ENCODE assay signal across 23 cellular contexts in genomic region chr19:16822648-16823047, GRCh38. TPM values are rescaled to one million over a fixed set of nuclear protein-coding genes. Genes with fewer than 3 reads are reported as not detected.
DNase-seq lines count a peak whose midpoint lies in the region; ATAC-seq and TF ChIP-seq lines count a peak whose summit lies in the region.
"Had no signal": no experiment of that assay in that cellular context is flagged by ENCODE, and none has a peak within 500 bp of the region (broad histone marks: within the 10 kb centered on the region; RNA-seq: fewer than 3 reads in every experiment).

No MANE protein-coding gene starts in this region.

- in situ Hi-C loops in mammary epithelial cell (cut with MboI; ENCODE audit: low sequenced_read_pairs in 2 of 2): no loop called here

- no peak for ATAC-seq in natural killer cell
- ATAC-seq: activated CD4-positive, CD25-positive, alpha-beta regulatory T cell treated with anti-CD3 and anti-CD28 coated beads, Interleukin-2, amount 50 U/mL, for 24 hours; activated CD8-positive, alpha-beta T cell treated with anti-CD3 and anti-CD28 coated beads for 36 hours; stimulated activated effector memory CD8-positive, alpha-beta T cell treated with anti-CD3 and anti-CD28 coated beads, Interleukin-12 subunit alpha, Interleukin-12 subunit beta, amount 100 ng/mL, for 72 hours had no signal

- WGBS in mammary epithelial cell (ENCODE audit: low coverage, missing lambda C conversion rate): 92% methylated on average over 8 of the region's 8 CpGs
- WGBS in mesendoderm (ENCODE audit: extremely low coverage, insufficient coverage, low lambda C conversion rate): no CpG with 5 or more reads among the region's 8 CpGs

- DNase-seq in mammary epithelial cell (no peak), mesendoderm (peak; percentile 5), natural killer cell (no peak), NCI-H1694 (lab: John Stamatoyannopoulos, UW) (no peak), NCI-H526 (lab: John Stamatoyannopoulos, UW) (no peak), RKO (ENCODE audit: low spot score) (no peak)
- DNase-seq: activated effector memory CD4-positive, alpha-beta T cell treated with anti-CD3 and anti-CD28 coated beads, Interleukin-2, amount 50 U/mL, for 16 hours; DMS79 treated with DMSO at 0.1 percent for 48 hours; effector memory CD4-positive, alpha-beta T cell; GOT3; NCI-H2081 treated with DMSO at 0.1 percent for 48 hours; NCI-H446 treated with DMSO at 0.1 percent for 48 hours; SHP77 treated with DMSO at 0.1 percent for 48 hours had no signal

- no peak overlapping the region for H3K18ac ChIP-seq in mesendoderm (ENCODE audit: low read length)

- no peak overlapping the region for H3K23ac ChIP-seq in mesendoderm (ENCODE audit: low read length)

- no peak overlapping the region for H2BK120ac ChIP-seq in mesendoderm (ENCODE audit: low read depth, low read length)

- no peak overlapping the region for H3K4me3 Mint-ChIP-seq in natural killer cell
- H3K4me3 Mint-ChIP-seq: activated CD8-positive, alpha-beta T cell treated with anti-CD3 and anti-CD28 coated beads for 36 hours; brain; stimulated activated effector memory CD8-positive, alpha-beta T cell treated with anti-CD3 and anti-CD28 coated beads, Interleukin-12 subunit alpha, Interleukin-12 subunit beta, amount 100 ng/mL, for 72 hours had no signal

- H3K27me3 ChIP-seq in ACC112 (ENCODE audit: insufficient read depth, low read length) (no peaks in the 10 kb centered on the region), HUES6 (ENCODE audit: control insufficient read depth, insufficient read depth, low read length) (no peaks in the 10 kb centered on the region), mammary epithelial cell (ENCODE audit: insufficient read depth, low read length) (no peaks in the 10 kb centered on the region), mesendoderm (ENCODE audit: insufficient read depth, low read length, poor library complexity) (no peaks in the 10 kb centered on the region)
- H3K27me3 ChIP-seq: MG63 had no signal

- H2BK15ac ChIP-seq in mesendoderm (replicated peaks; ENCODE audit: low read depth): no peak overlapping the region

- H3K4me2 ChIP-seq in mammary epithelial cell (ENCODE audit: insufficient read depth, low read depth, low read length): peak overlapping the region; percentile 28
- H3K4me2 ChIP-seq in mesendoderm (ENCODE audit: low read length): no peak overlapping the region

- H3K9ac ChIP-seq in HUES6 (ENCODE audit: low read length) (peak overlapping the region; percentile 57), mammary epithelial cell (ENCODE audit: insufficient read depth, low read length) (peak overlapping the region; percentile 32), mesendoderm (ENCODE audit: low read length) (no peak overlapping the region)

- H3K4ac ChIP-seq in mesendoderm (ENCODE audit: low read depth, low read length): no peak overlapping the region

- no peaks in the 10 kb centered on the region for H3K36me3 ChIP-seq in ACC112 (ENCODE audit: insufficient read depth, low read length)
- no peaks in the 10 kb centered on the region for H3K36me3 ChIP-seq in HUES6 (ENCODE audit: control insufficient read depth, insufficient read depth, low read length)
- no peaks in the 10 kb centered on the region for H3K36me3 ChIP-seq in mammary epithelial cell (ENCODE audit: insufficient read depth, low read length)
- H3K36me3 ChIP-seq in mesendoderm (ENCODE audit: control insufficient read depth, insufficient read depth, low read length): no peaks in the 10 kb centered on the region
- H3K36me3 ChIP-seq: MG63, prostate gland had no signal

- H3K4me3 ChIP-seq in ACC112 (ENCODE audit: low read depth, low read length) (no peak overlapping the region), HUES6 (ENCODE audit: low read depth, low read length) (no peak overlapping the region), mammary epithelial cell (replicated peaks in 1 of 3; ENCODE audit: insufficient read depth in 1 of 3, low read depth in 2 of 3, low read length in 3 of 3) (no peak overlapping the region), mesendoderm (ENCODE audit: low read length) (no peak overlapping the region)
- H3K4me3 ChIP-seq: MG63, prostate gland, skin epidermis had no signal

- dilution Hi-C loops in mammary epithelial cell (cut with HindIII; ENCODE audit: low sequenced_read_pairs): loop anchor here (5.0 to 10.0 kb wide), 4 partner anchors 48 to 202 kb away; partner anchors contain the start of gene CPAMD8

- no peak overlapping the region for H2AK5ac ChIP-seq in mesendoderm (ENCODE audit: low read length)

- no peak overlapping the region for H3K27ac Mint-ChIP-seq in natural killer cell
- H3K27ac Mint-ChIP-seq: activated CD8-positive, alpha-beta T cell treated with anti-CD3 and anti-CD28 coated beads for 36 hours; stimulated activated effector memory CD8-positive, alpha-beta T cell treated with anti-CD3 and anti-CD28 coated beads, Interleukin-12 subunit alpha, Interleukin-12 subunit beta, amount 100 ng/mL, for 72 hours had no signal

- peak overlapping the region; percentile 71 for H3K27ac ChIP-seq in ACC112 (ENCODE audit: low read depth, low read length)
- peak overlapping the region; percentile 87 for H3K27ac ChIP-seq in HUES6 (ENCODE audit: low read depth, low read length)
- H3K27ac ChIP-seq in mammary epithelial cell (ENCODE audit: insufficient read depth, low read depth, low read length): peak overlapping the region; percentile 82
- H3K27ac ChIP-seq in mesendoderm (ENCODE audit: low read depth, low read length): peak overlapping the region; percentile 70
- H3K27ac ChIP-seq: HL-60, prostate gland had no signal

- TF ChIP-seq CTCF in mammary epithelial cell (conservative IDR thresholded peaks at IDR 0.05 in 1 of 2, IDR thresholded peaks at IDR 0.05 in 1 of 2; ENCODE audit: extremely low read depth in 1 of 2, insufficient read depth in 1 of 2, low read depth in 1 of 2, low read length in 2 of 2): no peak
- TF ChIP-seq CTCF in natural killer cell (IDR thresholded peaks at IDR 0.05): no peak

- no peak overlapping the region for H4K8ac ChIP-seq in mesendoderm (ENCODE audit: low read depth, low read length)

- no TSS peak for BruUV-seq in mammary epithelial cell (replicated peaks; lab: Mats Ljungman, UMichigan)

- H3K79me2 ChIP-seq in ACC112 (ENCODE audit: control insufficient read depth, insufficient read depth, low read length, unreplicated experiment) (no peaks in the 10 kb centered on the region), mammary epithelial cell (ENCODE audit: insufficient read depth, low read length) (no peaks in the 10 kb centered on the region), mesendoderm (ENCODE audit: control insufficient read depth, insufficient read depth, low read length) (no peaks in the 10 kb centered on the region)

- no peaks in the 10 kb centered on the region for H3K9me3 Mint-ChIP-seq in natural killer cell
- H3K9me3 Mint-ChIP-seq: activated CD8-positive, alpha-beta T cell treated with anti-CD3 and anti-CD28 coated beads for 36 hours; stimulated activated effector memory CD8-positive, alpha-beta T cell treated with anti-CD3 and anti-CD28 coated beads, Interleukin-12 subunit alpha, Interleukin-12 subunit beta, amount 100 ng/mL, for 72 hours had no signal

- no peaks in the 10 kb centered on the region for H3K79me1 ChIP-seq in mesendoderm (ENCODE audit: low read length)

- H3K4me1 Mint-ChIP-seq in natural killer cell: peaks cover 11 to 13% of the 10 kb centered on the region in 2 donors

- H3K27me3 Mint-ChIP-seq in natural killer cell (ENCODE audit: low read depth in 2 of 2): peaks cover 28 to 30% of the 10 kb centered on the region in 2 donors

- no peak overlapping the region for H2BK5ac ChIP-seq in mesendoderm (ENCODE audit: low read length)

- intact Hi-C loops in mammary epithelial cell (cut with micrococcal nuclease): loop anchor here (5.0 kb wide), 1 partner anchor 75 kb away; no protein-coding TSS in a partner anchor
- intact Hi-C loops in natural killer cell (cut with micrococcal nuclease): no loop called here

- H3K4me1 ChIP-seq in ACC112 (ENCODE audit: control insufficient read depth, insufficient read depth, low read length, unreplicated experiment): peaks cover 25% of the 10 kb centered on the region
- peaks cover 28% of the 10 kb centered on the region for H3K4me1 ChIP-seq in HUES6 (ENCODE audit: control insufficient read depth, insufficient read depth, low read length)
- peaks cover 31% of the 10 kb centered on the region for H3K4me1 ChIP-seq in mammary epithelial cell (ENCODE audit: insufficient read depth, low read length)
- peaks cover 2% of the 10 kb centered on the region for H3K4me1 ChIP-seq in mesendoderm (ENCODE audit: control insufficient read depth, low read depth, low read length)
- H3K4me1 ChIP-seq: prostate gland had no signal

- H4K5ac ChIP-seq in mesendoderm (ENCODE audit: low read length): no peak overlapping the region

- no peaks in the 10 kb centered on the region for H3K36me3 Mint-ChIP-seq in natural killer cell
- H3K36me3 Mint-ChIP-seq: brain; stimulated activated effector memory CD8-positive, alpha-beta T cell treated with anti-CD3 and anti-CD28 coated beads, Interleukin-12 subunit alpha, Interleukin-12 subunit beta, amount 100 ng/mL, for 72 hours had no signal

- H2AFZ ChIP-seq in ACC112 (ENCODE audit: low read length, unreplicated experiment) (no peak overlapping the region), mammary epithelial cell (ENCODE audit: low read depth, low read length) (peak overlapping the region; percentile 45)

- no peaks in the 10 kb centered on the region for H4K20me1 ChIP-seq in mammary epithelial cell (ENCODE audit: insufficient read depth, low read length)

- no peak overlapping the region for H3K56ac ChIP-seq in mesendoderm (ENCODE audit: low read length)

- CTCF ChIA-PET in mammary epithelial cell (lab: Charles Lee; ENCODE audit: low non-redundant PET): no interaction called here

- H3K9me3 ChIP-seq in HUES6 (ENCODE audit: control insufficient read depth, insufficient read depth, low read depth, low read length): no peaks in the 10 kb centered on the region
- H3K9me3 ChIP-seq in mammary epithelial cell (replicated peaks; ENCODE audit: insufficient read depth, low read length): no peaks in the 10 kb centered on the region
- H3K9me3 ChIP-seq: MG63, prostate gland had no signal

RNA-seq across cellular contexts. Expression of gene SIN3B, which starts 6.5 kb away (rescaled TPM):
- total RNA-seq in mammary epithelial cell (10 to 100 TPM; 35.5 to 67.2 TPM), natural killer cell (10 to 100 TPM; 58.4 to 70.1 (median 60.2) TPM)
- polyA plus RNA-seq in mammary epithelial cell: 23.7 TPM
- polyA minus RNA-seq in mammary epithelial cell: 60.7 TPM
- 34.9 TPM for polyA plus RNA-seq in mesendoderm (2013, experiment 1 of 2)
- polyA plus RNA-seq in mesendoderm (2013, experiment 2 of 2): 34.3 TPM
